ENCODE assay signal across 8 cellular contexts in genomic region chr5:143054480-143054941, GRCh38.
DNase-seq lines count a peak whose midpoint lies in the region; ATAC-seq and TF ChIP-seq lines count a peak whose summit lies in the region.
"Had no signal": no experiment of that assay in that cellular context is flagged by ENCODE, and none has a peak within 500 bp of the region (broad histone marks: within the 10 kb centered on the region; RNA-seq: fewer than 3 reads in every experiment).

No MANE protein-coding gene starts in this region.

- no peak overlapping the region for H3K4me2 ChIP-seq in neuronal stem cell (ENCODE audit: insufficient read depth, low read length, poor library complexity, severe bottlenecking)

- no peak overlapping the region for H4K91ac ChIP-seq in neuronal stem cell (ENCODE audit: low read depth, low read length, poor library complexity)

- H3K9me3 ChIP-seq in neuronal stem cell (replicated peaks in 1 of 2; ENCODE audit: control insufficient read depth in 2 of 2, insufficient read depth in 1 of 2, low read depth in 1 of 2, low read length in 2 of 2): no peaks in the 10 kb centered on the region

- H3K9ac ChIP-seq in neuronal stem cell (ENCODE audit: low read depth, low read length, poor library complexity): no peak overlapping the region

- no peak overlapping the region for H3K4ac ChIP-seq in neuronal stem cell (ENCODE audit: low read length)

- no peak overlapping the region for H2AFZ ChIP-seq in neuronal stem cell (ENCODE audit: low read length)

- H3K36me3 ChIP-seq in neuronal stem cell (replicated peaks in 1 of 2; ENCODE audit: control insufficient read depth in 2 of 2, insufficient read depth in 2 of 2, low read length in 2 of 2): no peaks in the 10 kb centered on the region

- H3K27ac ChIP-seq in dorsolateral prefrontal cortex (peak overlapping the region in 52 of 59 donors; percentile 8 to 92 (median 76)), neuronal stem cell (replicated peaks; ENCODE audit: low read length) (no peak overlapping the region)
- H3K27ac ChIP-seq: VCaP had no signal

- H3K23ac ChIP-seq in neuronal stem cell (ENCODE audit: low read depth, low read length, poor library complexity): no peak overlapping the region

- TF ChIP-seq POLR2A in NB4 (IDR thresholded peaks at IDR 0.05; ENCODE audit: extremely low read depth, insufficient read length): no peak

- no peak overlapping the region for H3K18ac ChIP-seq in neuronal stem cell (ENCODE audit: low read length)

- H3K79me1 ChIP-seq in neuronal stem cell (ENCODE audit: low read depth, low read length): no peaks in the 10 kb centered on the region

- no peak overlapping the region for H4K8ac ChIP-seq in neuronal stem cell (ENCODE audit: low read depth, low read length)

- TF ChIP-seq CTCF in NB4 (IDR thresholded peaks at IDR 0.05; ENCODE audit: low read depth, low read length) (no peak), dorsolateral prefrontal cortex (IDR thresholded peaks at IDR 0.05 in 54 of 56, conservative IDR thresholded peaks at IDR 0.05 in 2 of 56; ENCODE audit: low read depth in 1 of 56, partially characterized antibody in 56 of 56) (no peak)

- H3K4me3 ChIP-seq in NB4 (ENCODE audit: low read depth, low read length) (no peak overlapping the region), dorsolateral prefrontal cortex (no peak overlapping the region), neuronal stem cell (ENCODE audit: low read length in 2 of 2) (no peak overlapping the region)

- peak; percentile 78 for DNase-seq in NB4 (ENCODE audit: low read depth)
- peak in 1 of 10 donors; percentile 64 for DNase-seq in dorsolateral prefrontal cortex
- DNase-seq in AG08396 (ENCODE audit: low spot score): no peak
- DNase-seq in neuronal stem cell (ENCODE audit: low spot score): no peak
- no peak for DNase-seq in effector CD4-positive, alpha-beta T cell

- H3K27me3 ChIP-seq in dorsolateral prefrontal cortex (no peaks in the 10 kb centered on the region), neuronal stem cell (ENCODE audit: control insufficient read depth in 3 of 3, insufficient read depth in 3 of 3, low read depth in 1 of 3, low read length in 3 of 3) (no peaks in the 10 kb centered on the region)

- no peak overlapping the region for H3K14ac ChIP-seq in neuronal stem cell (ENCODE audit: low read length)

- no CpG with 5 or more reads among the region's 5 CpGs for WGBS in neuronal stem cell (ENCODE audit: extremely low coverage in 2 of 2, insufficient read length in 2 of 2, insufficient replicate concordance in 1 of 2), 2 donors

- no peak overlapping the region for H2AK5ac ChIP-seq in neuronal stem cell (ENCODE audit: low read depth, low read length)

- no peak overlapping the region for H2BK12ac ChIP-seq in neuronal stem cell (ENCODE audit: low read length)

- intact Hi-C loops in dorsolateral prefrontal cortex (cut with DNase I): no loop called here

- no peak overlapping the region for H2BK5ac ChIP-seq in neuronal stem cell (ENCODE audit: low read length)

- H2BK15ac ChIP-seq in neuronal stem cell (ENCODE audit: low read length): no peak overlapping the region

- H2BK120ac ChIP-seq in neuronal stem cell (ENCODE audit: low read depth, low read length): no peak overlapping the region

- ATAC-seq in GM18520 (IDR thresholded peaks at IDR 0.05; ENCODE audit: unreplicated experiment): peak; percentile 32
- ATAC-seq in GM21723 (IDR thresholded peaks at IDR 0.05; ENCODE audit: unreplicated experiment): peak; percentile 47

- peaks cover 2 to 7% of the 10 kb centered on the region in 2 donors for H3K4me1 ChIP-seq in neuronal stem cell (ENCODE audit: control insufficient read depth in 2 of 2, insufficient read depth in 1 of 2, low read depth in 1 of 2, low read length in 2 of 2)
